Comparison of ENCODE assay signal across 13 cellular contexts in genomic region chr15:40058476-40059140, GRCh38. TPM values are rescaled to one million over a fixed set of nuclear protein-coding genes. Genes with fewer than 3 reads are reported as not detected.
DNase-seq lines count a peak whose midpoint lies in the region; ATAC-seq and TF ChIP-seq lines count a peak whose summit lies in the region.
"Had no signal": no experiment of that assay in that cellular context is flagged by ENCODE, and none has a peak within 500 bp of the region (broad histone marks: within the 10 kb centered on the region; RNA-seq: fewer than 3 reads in every experiment).

No MANE protein-coding gene starts in this region.

- no peak overlapping the region for H3K27ac ChIP-seq in DOHH2 (ENCODE audit: low read depth, low read length)
- H3K27ac ChIP-seq: right lobe of liver had no signal

- no peaks in the 10 kb centered on the region for H3K9me3 Mint-ChIP-seq in activated T-helper 2 cell treated with anti-CD3 and anti-CD28 coated beads, Interferon-gamma antibody, Interleukin-2, Interleukin-4, amounts not matched to agents 10 μg/mL and 5 μg/mL and 100 μg/mL, durations not matched to agents 14 hours and 24 hours and 36 hours

- H3K4me2 ChIP-seq in DOHH2 (ENCODE audit: low read length) = peak overlapping the region; percentile 39

- intact Hi-C loops in activated T-helper 2 cell treated with anti-CD3 and anti-CD28 coated beads, Interferon-gamma antibody, Interleukin-2, Interleukin-4, amounts not matched to agents 10 μg/mL and 5 μg/mL and 100 μg/mL, durations not matched to agents 14 hours and 24 hours and 36 hours (cut with micrococcal nuclease) = no loop called here

- H3K4me3 Mint-ChIP-seq in activated T-helper 2 cell treated with anti-CD3 and anti-CD28 coated beads, Interferon-gamma antibody, Interleukin-2, Interleukin-4, amounts not matched to agents 10 μg/mL and 5 μg/mL and 100 μg/mL, durations not matched to agents 14 hours and 24 hours and 36 hours (ENCODE audit: low read depth) = peak overlapping the region; percentile 22

- H3K27me3 Mint-ChIP-seq in activated T-helper 2 cell treated with anti-CD3 and anti-CD28 coated beads, Interferon-gamma antibody, Interleukin-2, Interleukin-4, amounts not matched to agents 10 μg/mL and 5 μg/mL and 100 μg/mL, durations not matched to agents 14 hours and 24 hours and 36 hours (ENCODE audit: low read depth) = no peaks in the 10 kb centered on the region

- peaks cover 35% of the 10 kb centered on the region for H3K4me1 Mint-ChIP-seq in activated T-helper 2 cell treated with anti-CD3 and anti-CD28 coated beads, Interferon-gamma antibody, Interleukin-2, Interleukin-4, amounts not matched to agents 10 μg/mL and 5 μg/mL and 100 μg/mL, durations not matched to agents 14 hours and 24 hours and 36 hours (ENCODE audit: low read depth)

- ATAC-seq in HG02610 (IDR thresholded peaks at IDR 0.05; ENCODE audit: unreplicated experiment) (peak; percentile 31), GM21381 (IDR thresholded peaks at IDR 0.05; ENCODE audit: unreplicated experiment) (no peak)
- ATAC-seq: right lobe of liver, Right ventricle myocardium inferior had no signal

- peak overlapping the region; percentile 4 for H3K4me3 ChIP-seq in DOHH2 (ENCODE audit: low read length)
- H3K4me3 ChIP-seq: right lobe of liver had no signal

- no peaks in the 10 kb centered on the region for H3K79me2 ChIP-seq in DOHH2 (ENCODE audit: control insufficient read depth, low read length)

- H3K36me3 Mint-ChIP-seq in activated T-helper 2 cell treated with anti-CD3 and anti-CD28 coated beads, Interferon-gamma antibody, Interleukin-2, Interleukin-4, amounts not matched to agents 10 μg/mL and 5 μg/mL and 100 μg/mL, durations not matched to agents 14 hours and 24 hours and 36 hours (ENCODE audit: low read depth) = no peaks in the 10 kb centered on the region

- H3K9me3 ChIP-seq in DOHH2 (ENCODE audit: control insufficient read depth, insufficient read depth, low read length) = no peaks in the 10 kb centered on the region
- H3K9me3 ChIP-seq: right lobe of liver had no signal

- H3K36me3 ChIP-seq in DOHH2 (ENCODE audit: control insufficient read depth, low read length) = peaks cover 7% of the 10 kb centered on the region
- H3K36me3 ChIP-seq: right lobe of liver had no signal

- DNase-seq in activated T-helper 2 cell treated with anti-CD3 and anti-CD28 coated beads, Interferon-gamma antibody, Interleukin-2, Interleukin-4, amounts not matched to agents 10 μg/mL and 5 μg/mL and 100 μg/mL, durations not matched to agents 14 hours and 24 hours and 36 hours (ENCODE audit: low spot score) = no peak
- DNase-seq in islet precursor cell (peak; percentile 41), T1000 (lab: John Stamatoyannopoulos, UW) (no peak), RPMI8226 (no peak), iPS-NIHi11 (ENCODE audit: low spot score) (no peak)
- DNase-seq: anterior cingulate cortex, DMS 273 treated with DMSO at 0.1 percent for 48 hours, midbrain had no signal

- H3K9me2 ChIP-seq in DOHH2 (replicated peaks; ENCODE audit: control insufficient read depth, low read length) = no peaks in the 10 kb centered on the region

- peaks cover 65% of the 10 kb centered on the region for H3K4me1 ChIP-seq in DOHH2 (ENCODE audit: control insufficient read depth, low read length)

- H3K27ac Mint-ChIP-seq in activated T-helper 2 cell treated with anti-CD3 and anti-CD28 coated beads, Interferon-gamma antibody, Interleukin-2, Interleukin-4, amounts not matched to agents 10 μg/mL and 5 μg/mL and 100 μg/mL, durations not matched to agents 14 hours and 24 hours and 36 hours = peak overlapping the region; percentile 50

- H3F3A ChIP-seq in DOHH2 (ENCODE audit: control insufficient read depth, insufficient read depth) = peaks cover 7% of the 10 kb centered on the region; the same call in 1 of the 2 replicates

- no peaks in the 10 kb centered on the region for H4K20me1 ChIP-seq in DOHH2 (ENCODE audit: control insufficient read depth, insufficient read depth, low read depth, low read length)

- TF ChIP-seq CTCF in DOHH2 (IDR thresholded peaks at IDR 0.05; ENCODE audit: low read depth, low read length, poor library complexity, severe bottlenecking) = no peak

- H3K27me3 ChIP-seq in DOHH2 (ENCODE audit: control insufficient read depth, low read length) = no peaks in the 10 kb centered on the region
- H3K27me3 ChIP-seq: right lobe of liver had no signal

RNA-seq across cellular contexts. Expression of gene SRP14, which starts 19.6 kb away (rescaled TPM):
- total RNA-seq in activated T-helper 2 cell treated with anti-CD3 and anti-CD28 coated beads, Interferon-gamma antibody, Interleukin-2, Interleukin-4, amounts not matched to agents 10 μg/mL and 5 μg/mL and 100 μg/mL, durations not matched to agents 14 hours and 24 hours and 36 hours = 160 and 167 TPM in 2 replicates

RNA-seq across cellular contexts. Expression of gene BMF, which starts 50.1 kb away (rescaled TPM):
- 16.1 and 17.9 TPM in 2 replicates for total RNA-seq in activated T-helper 2 cell treated with anti-CD3 and anti-CD28 coated beads, Interferon-gamma antibody, Interleukin-2, Interleukin-4, amounts not matched to agents 10 μg/mL and 5 μg/mL and 100 μg/mL, durations not matched to agents 14 hours and 24 hours and 36 hours
